Comparison of ENCODE assay signal across 24 cellular contexts in genomic region chr7:151005566-151005965, GRCh38. TPM values are rescaled to one million over a fixed set of nuclear protein-coding genes. Genes with fewer than 3 reads are reported as not detected.
"Had no signal": no experiment of that assay in that cellular context is flagged by ENCODE, and none has a peak within 500 bp of the region (broad histone marks: within the 10 kb centered on the region; RNA-seq: fewer than 3 reads in every experiment).

No MANE protein-coding gene starts in this region.

- H3K27ac Mint-ChIP-seq: stimulated activated naive B cell treated with anti-CD40 and anti-IgM and Interleukin-4, amounts not matched to agents 10 μg/mL and 1 μg/mL and 100 μg/mL, for 72 hours had no signal

- ATAC-seq: gastrocnemius medialis; heart right ventricle; naive thymus-derived CD8-positive, alpha-beta T cell; stimulated activated naive B cell treated with anti-CD40 and anti-IgM and Interleukin-4, amounts not matched to agents 10 μg/mL and 1 μg/mL and 100 μg/mL, for 72 hours; stimulated activated naive CD8-positive, alpha-beta T cell treated with anti-CD3 and anti-CD28 coated beads, Interleukin-15, amount 100 ng/mL, for 72 hours; upper lobe of right lung had no signal

- H3K27ac ChIP-seq: epithelial cell of prostate, esophagus muscularis mucosa, gastrocnemius medialis, neutrophil, sigmoid colon, skin epidermis, testis, tibial nerve, upper lobe of right lung, vagina had no signal

- H3K27me3 ChIP-seq: testis, upper lobe of right lung, vagina had no signal

- DNase-seq: effector memory CD4-positive, alpha-beta T cell; gastrocnemius medialis; heart right ventricle; hypothalamus; kidney glomerular epithelial cell; mammary epithelial cell; naive thymus-derived CD8-positive, alpha-beta T cell; sigmoid colon; stimulated activated CD4-positive, alpha-beta T cell treated with anti-CD3 and anti-CD28 coated beads, Interleukin-2, amount 100 ng/mL, for 24 hours; stimulated activated CD4-positive, alpha-beta T cell treated with anti-CD3 and anti-CD28 coated beads, Interleukin-4, amount 100 ng/mL, for 4 hours; stimulated activated naive B cell treated with anti-CD40 and anti-IgM and Interleukin-4, amounts not matched to agents 10 μg/mL and 1 μg/mL and 100 μg/mL, for 72 hours; stimulated activated naive CD8-positive, alpha-beta T cell treated with anti-CD3 and anti-CD28 coated beads, Interleukin-15, amount 100 ng/mL, for 72 hours; testis; upper lobe of right lung had no signal

- H3K36me3 ChIP-seq: gastrocnemius medialis, neutrophil, sigmoid colon, tibial nerve, upper lobe of right lung, vagina had no signal

- H3K9me3 Mint-ChIP-seq: naive thymus-derived CD8-positive, alpha-beta T cell; stimulated activated naive B cell treated with anti-CD40 and anti-IgM and Interleukin-4, amounts not matched to agents 10 μg/mL and 1 μg/mL and 100 μg/mL, for 72 hours; stimulated activated naive CD8-positive, alpha-beta T cell treated with anti-CD3 and anti-CD28 coated beads, Interleukin-15, amount 100 ng/mL, for 72 hours had no signal

- H3K27me3 Mint-ChIP-seq: stimulated activated naive CD8-positive, alpha-beta T cell treated with anti-CD3 and anti-CD28 coated beads, Interleukin-15, amount 100 ng/mL, for 72 hours had no signal

- H3K9me3 ChIP-seq: esophagus muscularis mucosa, gastrocnemius medialis, heart right ventricle, neutrophil, sigmoid colon, testis, tibial nerve, upper lobe of right lung, vagina had no signal

- H3K36me3 Mint-ChIP-seq: naive thymus-derived CD8-positive, alpha-beta T cell; stimulated activated naive B cell treated with anti-CD40 and anti-IgM and Interleukin-4, amounts not matched to agents 10 μg/mL and 1 μg/mL and 100 μg/mL, for 72 hours had no signal

- H3K4me3 ChIP-seq: esophagus muscularis mucosa, gastrocnemius medialis, heart right ventricle, sigmoid colon, skin epidermis, testis, tibial nerve, upper lobe of right lung, vagina had no signal

- H3K4me3 Mint-ChIP-seq: stimulated activated naive B cell treated with anti-CD40 and anti-IgM and Interleukin-4, amounts not matched to agents 10 μg/mL and 1 μg/mL and 100 μg/mL, for 72 hours; stimulated activated naive CD8-positive, alpha-beta T cell treated with anti-CD3 and anti-CD28 coated beads, Interleukin-15, amount 100 ng/mL, for 72 hours had no signal

- H3K4me1 ChIP-seq: gastrocnemius medialis had no signal

RNA-seq across cellular contexts. Expression of gene NOS3, which starts 14.7 kb away (rescaled TPM):
- total RNA-seq: osteoblast had no signal
- polyA plus RNA-seq: neural cell had no signal

RNA-seq across cellular contexts. Expression of gene ATG9B, which starts 18.7 kb away (rescaled TPM):
- total RNA-seq: mesenteric fat pad, osteoblast, sigmoid colon, subcutaneous adipose tissue, tibial nerve had no signal

RNA-seq across cellular contexts. Expression of gene KCNH2, which starts 27.4 kb away (rescaled TPM):
- total RNA-seq: osteoblast had no signal
- polyA plus RNA-seq: mammary epithelial cell had no signal

RNA-seq across cellular contexts. Expression of gene ASIC3, which starts 42.8 kb away (rescaled TPM):
- polyA plus RNA-seq: naive thymus-derived CD8-positive, alpha-beta T cell had no signal
